ENCODE assay signal across 20 cellular contexts in genomic region chr7:68249611-68250010, GRCh38.
"Had no signal": no experiment of that assay in that cellular context is flagged by ENCODE, and none has a peak within 500 bp of the region (broad histone marks: within the 10 kb centered on the region; RNA-seq: fewer than 3 reads in every experiment).

No MANE protein-coding gene starts in this region.

- H3K4me3 ChIP-seq: coronary artery, lower lobe of right lung, pancreas, smooth muscle cell, stomach, thyroid gland had no signal

- H3K27ac ChIP-seq: coronary artery, lower lobe of right lung, neutrophil, pancreas, stomach, thyroid gland had no signal

- H3K36me3 Mint-ChIP-seq: natural killer cell; stimulated activated effector memory CD8-positive, alpha-beta T cell treated with anti-CD3 and anti-CD28 coated beads, Interleukin-12 subunit alpha, Interleukin-12 subunit beta, amount 100 ng/mL, for 72 hours had no signal

- H3K4me2 ChIP-seq: smooth muscle cell had no signal

- DNase-seq: effector memory CD8-positive, alpha-beta T cell; head of caudate nucleus; left ventricle myocardium superior; lower lobe of right lung; natural killer cell; pancreas; stimulated activated CD4-positive, alpha-beta T cell treated with anti-CD3 and anti-CD28 coated beads, Interleukin-2, amount 100 ng/mL, for 24 hours; stimulated activated CD4-positive, alpha-beta T cell treated with anti-CD3 and anti-CD28 coated beads, Interleukin-4, amount 100 ng/mL, for 24 hours; stimulated activated naive CD4-positive, alpha-beta T cell treated with Interleukin-2 at 50 U/mL for 16 hours; stomach; thyroid gland; trophoblast cell had no signal

- H3K27ac Mint-ChIP-seq: effector memory CD8-positive, alpha-beta T cell; natural killer cell; stimulated activated effector memory CD8-positive, alpha-beta T cell treated with anti-CD3 and anti-CD28 coated beads, Interleukin-12 subunit alpha, Interleukin-12 subunit beta, amount 100 ng/mL, for 72 hours had no signal

- H3K36me3 ChIP-seq: lower lobe of right lung, neutrophil, pancreas, stomach, thyroid gland had no signal

- ATAC-seq: effector memory CD8-positive, alpha-beta T cell; left ventricle myocardium superior; lower lobe of right lung; natural killer cell; pancreas; sciatic nerve had no signal

- H3K27me3 Mint-ChIP-seq: effector memory CD8-positive, alpha-beta T cell had no signal

- H3K4me1 Mint-ChIP-seq: natural killer cell; stimulated activated effector memory CD8-positive, alpha-beta T cell treated with anti-CD3 and anti-CD28 coated beads, Interleukin-12 subunit alpha, Interleukin-12 subunit beta, amount 100 ng/mL, for 72 hours had no signal

- H3K4me1 ChIP-seq: lower lobe of right lung, pancreas, stomach had no signal

- H3K27me3 ChIP-seq: neutrophil, pancreas, stomach, thyroid gland had no signal

- H3K9me3 ChIP-seq: lower lobe of right lung, neutrophil, pancreas, thyroid gland had no signal

- FAIRE-seq: frontal cortex, keratinocyte, pancreas had no signal

- H3K4me3 Mint-ChIP-seq: effector memory CD8-positive, alpha-beta T cell; natural killer cell; neural crest cell; stimulated activated effector memory CD8-positive, alpha-beta T cell treated with anti-CD3 and anti-CD28 coated beads, Interleukin-12 subunit alpha, Interleukin-12 subunit beta, amount 100 ng/mL, for 72 hours had no signal
